ENCODE assay signal across 8 cellular contexts in genomic region chr13:111152836-111153235, GRCh38. TPM values are rescaled to one million over a fixed set of nuclear protein-coding genes. Genes with fewer than 3 reads are reported as not detected.
DNase-seq lines count a peak whose midpoint lies in the region; ATAC-seq, FAIRE-seq and TF ChIP-seq lines count a peak whose summit lies in the region.

No MANE protein-coding gene starts in this region.

- no peak for FAIRE-seq in HepG2 (lab: Jason Lieb, UNC)

- peak overlapping the region; percentile 90 for H3K27ac ChIP-seq in A673 (ENCODE audit: low read depth, low read length, poor library complexity, severe bottlenecking)
- peak overlapping the region; percentile 99 for H3K27ac ChIP-seq in ascending aorta
- peak overlapping the region; percentile 96 for H3K27ac ChIP-seq in HepG2 (ENCODE audit: extremely low read length, insufficient read depth, low read length)
- H3K27ac ChIP-seq in tibial artery = peak overlapping the region; percentile 98

- intact Hi-C loops in A673 (cut with micrococcal nuclease; ENCODE audit: unreplicated experiment) = loop anchor here (5.0 kb wide), 1 partner anchor 59 kb away; no protein-coding TSS in a partner anchor
- intact Hi-C loops in ascending aorta (cut with DNase I) = loop anchor here (1.0 to 2.0 kb wide), 5 partner anchors 25 to 238 kb away; partner anchors contain the start of gene ANKRD10
- intact Hi-C loops in HepG2 (cut with micrococcal nuclease; ENCODE audit: unreplicated experiment) = loop anchor here (1.0 to 2.0 kb wide), 3 partner anchors 37 to 84 kb away; no protein-coding TSS in a partner anchor
- intact Hi-C loops in tibial artery (cut with DNase I; ENCODE audit: low total_unique reads) = loop anchor here (5.0 kb wide), 2 partner anchors 36 to 64 kb away; partner anchors contain the start of gene ARHGEF7

- 0% methylated on average over 8 of the region's 9 CpGs for WGBS in HepG2 (ENCODE audit: low lambda C conversion rate)

- POLR2A ChIA-PET in A673 (lab: Charles Lee; ENCODE audit: low non-redundant PET) (no interaction called here), HepG2 (lab: Yijun Ruan, JAX) (interaction anchor here (1.0 to 1.5 kb wide), 2 partner anchors 51 to 64 kb away, joined by 4 to 5 read pairs; no protein-coding TSS in a partner anchor)

- in situ Hi-C loops in HepG2 (cut with HindIII; ENCODE audit: extremely low pct_ligation_motif_present, low pct_unique_long_range_greater_than_20kb) = no loop called here

- peak overlapping the region; percentile 79 for H3K4me2 ChIP-seq in HepG2 (ENCODE audit: low read depth, low read length)

- no peak overlapping the region for H2AFZ ChIP-seq in HepG2 (ENCODE audit: low read length)

- H4K20me1 ChIP-seq in HepG2 (ENCODE audit: insufficient read depth, low read length) = no peaks in the 10 kb centered on the region

- TF ChIP-seq EP300 in HepG2 (IDR thresholded peaks at IDR 0.05; ENCODE audit: low read depth in 2 of 2, low read length in 2 of 2) (no peak), HepG2 (CRISPR knock-in tag; IDR thresholded peaks at IDR 0.05; ENCODE audit: borderline replicate concordance) (no peak)

- H3K4me1 ChIP-seq in A673 (ENCODE audit: insufficient read depth, low read length, poor library complexity, severe bottlenecking) (no peaks in the 10 kb centered on the region), ascending aorta (peaks cover 2 to 36% of the 10 kb centered on the region in 2 donors), HepG2 (ENCODE audit: insufficient read depth, low read length) (peaks cover 31% of the 10 kb centered on the region), tibial artery (peaks cover 0 to 83% (median 35%) of the 10 kb centered on the region in 4 donors)

- no peaks in the 10 kb centered on the region for H3K36me3 ChIP-seq in A673 (ENCODE audit: insufficient read depth, low read length, poor library complexity, severe bottlenecking)
- no peaks in the 10 kb centered on the region for H3K36me3 ChIP-seq in ascending aorta
- H3K36me3 ChIP-seq in HepG2 (replicated peaks in 1 of 2; ENCODE audit: control insufficient read depth in 1 of 2, insufficient read depth in 2 of 2, low read length in 2 of 2) = no peaks in the 10 kb centered on the region
- no peaks in the 10 kb centered on the region for H3K36me3 ChIP-seq in tibial artery

- no peak for DNase-seq in A673 (ENCODE audit: low spot score)
- peak; percentile 27 for DNase-seq in HK-2 (ENCODE audit: unreplicated experiment)
- DNase-seq in ascending aorta (ENCODE audit: low spot score in 2 of 2) = no peak
- peak; percentile 61 for DNase-seq in HepG2 (ENCODE audit: low spot score)
- no peak for DNase-seq in tibial artery
- no peak for DNase-seq in stimulated activated CD4-positive, alpha-beta T cell treated with anti-CD3 and anti-CD28 coated beads, Interleukin-12 subunit alpha, Interleukin-12 subunit beta, amount 100 ng/mL, for 4 hours

- TF ChIP-seq POLR2A in HepG2 (IDR thresholded peaks at IDR 0.05; ENCODE audit: insufficient read depth in 1 of 2, low read depth in 2 of 2, low read length in 2 of 2) = no peak

- peak overlapping the region; percentile 77 for H3K4me3 ChIP-seq in A673 (ENCODE audit: low read depth, low read length, poor library complexity, severe bottlenecking)
- H3K4me3 ChIP-seq in ascending aorta = peak overlapping the region; percentile 66 to 89
- peak overlapping the region; percentile 86 to 95 (median 93) for H3K4me3 ChIP-seq in HepG2 (replicated peaks in 1 of 3; ENCODE audit: insufficient read depth in 1 of 3, low read depth in 2 of 3, low read length in 3 of 3)
- H3K4me3 ChIP-seq in tibial artery = peak overlapping the region; percentile 84 to 91

- TF ChIP-seq CTCF in A673 (conservative IDR thresholded peaks at IDR 0.05; ENCODE audit: low read depth, low read length) (no peak), ascending aorta (IDR thresholded peaks at IDR 0.05) (no peak), HepG2 (CRISPR knock-in tag; IDR thresholded peaks at IDR 0.05) (no peak), tibial artery (IDR thresholded peaks at IDR 0.05) (no peak)

- H3K79me2 ChIP-seq in HepG2 (ENCODE audit: insufficient read depth, low read length) = peaks cover 38% of the 10 kb centered on the region

- ATAC-seq in HepG2 = peak; percentile 26
- no peak for ATAC-seq in HG03442 (IDR thresholded peaks at IDR 0.05; ENCODE audit: unreplicated experiment)
- no peak for ATAC-seq in HG03439 (IDR thresholded peaks at IDR 0.05; ENCODE audit: unreplicated experiment)

- peak overlapping the region; percentile 93 for H3K9ac ChIP-seq in HepG2 (ENCODE audit: insufficient read depth, low read depth, low read length)

- peaks cover 38% of the 10 kb centered on the region for H3K27me3 ChIP-seq in A673 (replicated peaks; ENCODE audit: insufficient read depth, low read depth, low read length, poor library complexity)
- no peaks in the 10 kb centered on the region for H3K27me3 ChIP-seq in ascending aorta
- peaks cover 0 to 4% of the 10 kb centered on the region in 2 experiments; a peak in 2 of 5 replicates for H3K27me3 ChIP-seq in HepG2 (ENCODE audit: control insufficient read depth in 1 of 2, insufficient read depth in 2 of 2, low read length in 2 of 2)
- no peaks in the 10 kb centered on the region for H3K27me3 ChIP-seq in tibial artery

- no TSS peak for BruUV-seq in A673 (replicated peaks; lab: Mats Ljungman, UMichigan)
- no TSS peak for BruUV-seq in HepG2 (replicated peaks; lab: Mats Ljungman, UMichigan)

- no peak for TF ChIP-seq RAD21 in HepG2 (CRISPR knock-in tag; IDR thresholded peaks at IDR 0.05)

- H3K9me3 ChIP-seq in A673 (ENCODE audit: low read depth, low read length, poor library complexity, severe bottlenecking) = no peaks in the 10 kb centered on the region
- no peaks in the 10 kb centered on the region for H3K9me3 ChIP-seq in ascending aorta
- no peaks in the 10 kb centered on the region for H3K9me3 ChIP-seq in HepG2 (ENCODE audit: low read length)
- H3K9me3 ChIP-seq in tibial artery = no peaks in the 10 kb centered on the region

- CTCF ChIA-PET in A673 (lab: Charles Lee) (no interaction called here), HepG2 (lab: Yijun Ruan, JAX; ENCODE audit: low intra/inter-chr PET ratio, low total read pairs) (no interaction called here)

TF ChIP-seq in HepG2, 621 proteins besides CTCF, POLR2A, EP300 and RAD21 (continues in another document):
- no peak for TF ChIP-seq NFE2L2 (IDR thresholded peaks at IDR 0.05; ENCODE audit: low read length)
- TF ChIP-seq STAG1 (CRISPR knock-in tag; IDR thresholded peaks at IDR 0.05) = no peak
- TF ChIP-seq ZBTB20 (CRISPR knock-in tag; IDR thresholded peaks at IDR 0.05; ENCODE audit: borderline replicate concordance, low read depth) = no peak
- TF ChIP-seq ZNF724P (CRISPR knock-in tag; IDR thresholded peaks at IDR 0.05; ENCODE audit: borderline replicate concordance) = no peak
- TF ChIP-seq POGK (CRISPR knock-in tag; conservative IDR thresholded peaks at IDR 0.05) = no peak
- no peak for TF ChIP-seq ZSCAN21 (CRISPR knock-in tag; IDR thresholded peaks at IDR 0.05; ENCODE audit: borderline replicate concordance)
- no peak for TF ChIP-seq KAT8 (CRISPR knock-in tag; IDR thresholded peaks at IDR 0.05)
- 0 out of 2 replicates have a peak, but pooled peaks have one; percentile 42 for TF ChIP-seq NAIF1 (CRISPR knock-in tag; IDR thresholded peaks at IDR 0.05; ENCODE audit: borderline replicate concordance)
- TF ChIP-seq EED (CRISPR knock-in tag; IDR thresholded peaks at IDR 0.05) = no peak
- TF ChIP-seq RELA (CRISPR knock-in tag; IDR thresholded peaks at IDR 0.05) = no peak
- no peak for TF ChIP-seq MLLT10 (CRISPR knock-in tag; IDR thresholded peaks at IDR 0.05)
- no peak for TF ChIP-seq SALL1 (CRISPR knock-in tag; IDR thresholded peaks at IDR 0.05)

RNA-seq across cellular contexts. Expression of gene ARHGEF7, which starts 37.7 kb away (rescaled TPM):
- total RNA-seq in A673 (2021) (39.9 and 41.7 TPM in 2 replicates), ascending aorta (32.2 TPM), HepG2 (2016; rRNA removed; fragmentation: Illumina TruSeq; extraction: Trizol) (15.7 and 16.1 TPM in 2 replicates)
- total RNA-seq in HepG2 (2016; cell fraction: cytosol; rRNA removed; fragmentation: Illumina TruSeq; extraction: Trizol; ENCODE audit: low read depth) = 11.5 and 12.3 TPM in 2 replicates
- 13.7 and 16.6 TPM in 2 replicates for total RNA-seq in HepG2 (2016; cell fraction: insoluble cytoplasmic fraction; rRNA removed; fragmentation: Illumina TruSeq; extraction: Trizol)
- 9.3 and 9.6 TPM in 2 replicates for total RNA-seq in HepG2 (2016; cell fraction: membrane; rRNA removed; fragmentation: Illumina TruSeq; extraction: Trizol)
- total RNA-seq in HepG2 (2016; cell fraction: nucleus; rRNA removed; fragmentation: Illumina TruSeq; extraction: Trizol) = 45.3 and 48.2 TPM in 2 replicates
- 22.0 and 22.3 TPM in 2 replicates for polyA plus RNA-seq in HepG2 (2011; rRNA removed)
- 9.0 and 10.2 TPM in 2 replicates for polyA plus RNA-seq in HepG2 (2011; cell fraction: cytosol; rRNA removed)
- 110 and 141 TPM in 2 replicates for polyA plus RNA-seq in HepG2 (2011; cell fraction: nucleus; rRNA removed)
- polyA plus RNA-seq in HepG2 (2012) = 21.5 and 24.1 TPM in 2 replicates
- 0.69 and 0.98 TPM in 2 replicates for polyA plus RNA-seq in HepG2 (2016; cell fraction: cytosol; fragmentation: Illumina TruSeq; extraction: Trizol; ENCODE audit: low read depth)
- polyA plus RNA-seq in HepG2 (2016; cell fraction: insoluble cytoplasmic fraction; fragmentation: Illumina TruSeq; extraction: Trizol; ENCODE audit: low read depth) = 13.3 and 17.2 TPM in 2 replicates
- polyA plus RNA-seq in HepG2 (2016; cell fraction: membrane; fragmentation: Illumina TruSeq; extraction: Trizol; ENCODE audit: low read depth) = 2.7 and 3.1 TPM in 2 replicates
- 47.5 and 52.5 TPM in 2 replicates for polyA plus RNA-seq in HepG2 (2016; cell fraction: nucleus; fragmentation: Illumina TruSeq; extraction: Trizol; ENCODE audit: insufficient read depth, low read depth)
- polyA minus RNA-seq in HepG2 (2011; rRNA and poly(A)+ RNA removed; ENCODE audit: low replicate concordance) = 26.0 and 29.1 TPM in 2 replicates
- polyA minus RNA-seq in HepG2 (2011; cell fraction: cytosol; rRNA and poly(A)+ RNA removed) = 9.2 and 12.9 TPM in 2 replicates
- 117 and 128 TPM in 2 replicates for polyA minus RNA-seq in HepG2 (2011; cell fraction: nucleus; rRNA and poly(A)+ RNA removed)

Comparison
In these comparisons a context has a peak if more than half of its experiments do, and no peak if none do; other contexts are left out.
1. DNase-seq: peak in HK-2 (single experiment) and HepG2 (single experiment); none in A673 (single experiment), ascending aorta (0 of 2), tibial artery (0 of 2) and stimulated activated CD4-positive, alpha-beta T cell treated with anti-CD3 and anti-CD28 coated beads, Interleukin-12 subunit alpha, Interleukin-12 subunit beta, amount 100 ng/mL, for 4 hours (single experiment).
2. Peak in every context shown above with its lines, with median percentiles within 50 percentile points of each other: H3K27ac ChIP-seq and H3K4me3 ChIP-seq.